In the genomic region with DNA sequence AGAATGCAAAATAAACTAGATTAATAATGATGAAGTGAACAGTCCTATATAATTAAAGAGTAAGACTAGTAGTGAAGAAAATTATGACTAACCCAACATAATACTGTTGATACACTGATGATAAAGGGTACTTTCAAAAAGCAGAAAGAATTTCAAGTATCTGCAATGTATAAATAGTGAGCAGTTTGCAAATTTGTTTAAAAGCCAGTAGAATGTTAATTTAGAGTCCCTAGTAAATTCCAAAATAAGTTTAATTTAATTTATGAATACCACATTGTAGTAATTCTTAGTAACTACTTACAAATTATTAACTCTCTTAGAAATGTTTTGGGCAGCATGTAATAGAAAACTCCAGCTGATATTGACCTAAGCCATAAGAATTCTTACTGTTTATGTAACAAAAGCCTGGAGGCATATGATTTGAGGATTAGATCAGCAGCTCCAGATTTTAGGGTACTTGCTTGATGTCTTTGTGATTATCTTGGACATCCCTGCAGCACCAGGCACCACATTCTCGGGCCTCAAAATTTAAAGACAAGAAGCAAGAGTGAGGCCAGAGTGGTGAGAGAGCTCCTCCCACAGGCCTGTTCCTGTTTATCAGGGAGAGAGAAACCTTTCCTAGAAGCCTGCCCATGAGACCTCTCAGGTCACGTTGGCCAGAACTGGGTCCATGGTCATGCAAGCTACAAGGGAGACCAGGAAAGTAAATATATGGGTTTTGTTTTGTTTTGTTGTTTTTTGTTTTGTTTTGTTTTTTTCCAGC, we compare ENCODE assay signal across 8 cellular contexts.
DNase-seq lines count a peak whose midpoint lies in the region; ATAC-seq and TF ChIP-seq lines count a peak whose summit lies in the region.

No MANE protein-coding gene starts in this region.

- H3K4me1 ChIP-seq in BE2C (0 out of 2 replicates have a peak, but pooled peaks cover 3% of the 10 kb centered on the region), adrenal gland (replicated peaks in 1 of 2) (no peaks in the 10 kb centered on the region)

- ATAC-seq in GM18858 (IDR thresholded peaks at IDR 0.05; ENCODE audit: unreplicated experiment), result peak; percentile 57
- peak; percentile 76 for ATAC-seq in HG03066 (IDR thresholded peaks at IDR 0.05; ENCODE audit: low read depth, unreplicated experiment)
- ATAC-seq in activated CD4-positive, CD25-positive, alpha-beta regulatory T cell treated with anti-CD3 and anti-CD28 coated beads, Interleukin-2, amount 50 U/mL, for 24 hours, result no peak

- 39 to 45% (median 44%) methylated on average over 2 of the region's 2 CpGs for WGBS in adrenal gland, 4 donors

- H3K4me3 ChIP-seq in BE2C (ENCODE audit: low read depth, low read length) (no peak overlapping the region), adrenal gland (no peak overlapping the region)

- no peak for TF ChIP-seq POLR2A in adrenal gland (IDR thresholded peaks at IDR 0.05)

- TF ChIP-seq CTCF in BE2C (IDR thresholded peaks at IDR 0.05; ENCODE audit: low read depth, low read length) (peak; percentile 83), adrenal gland (IDR thresholded peaks at IDR 0.05) (peak in 1 of 6 experiments; percentile 15)

- DNase-seq in BE2C (peak; percentile 55), NCI-H2171 treated with DMSO at 0.1 percent for 48 hours (lab: John Stamatoyannopoulos, UW) (peak; percentile 39), adrenal gland (peak in 5 of 7 donors; percentile 10 to 29 (median 25)), medulla oblongata (ENCODE audit: extremely low spot score) (peak; percentile 65), cerebellum (ENCODE audit: low spot score) (no peak)

- H3K36me3 ChIP-seq in BE2C (no peaks in the 10 kb centered on the region), adrenal gland (replicated peaks in 1 of 2) (no peaks in the 10 kb centered on the region)

- intact Hi-C loops in adrenal gland (cut with DNase I), result no loop called here

- H3K27me3 ChIP-seq in BE2C, result no peaks in the 10 kb centered on the region
- no peaks in the 10 kb centered on the region for H3K27me3 ChIP-seq in adrenal gland

- no peak overlapping the region for H3K27ac ChIP-seq in adrenal gland

- no peaks in the 10 kb centered on the region for H3K9me3 ChIP-seq in BE2C
- H3K9me3 ChIP-seq in adrenal gland (replicated peaks in 1 of 3), result no peaks in the 10 kb centered on the region

Comparison
In these comparisons a context has a peak if more than half of its experiments do, and no peak if none do; other contexts are left out.
1. ATAC-seq: peak in GM18858 (single experiment) and HG03066 (single experiment); none in activated CD4-positive, CD25-positive, alpha-beta regulatory T cell treated with anti-CD3 and anti-CD28 coated beads, Interleukin-2, amount 50 U/mL, for 24 hours (0 of 2).